Comparison of ENCODE assay signal across 16 cellular contexts in genomic region chr9:121778252-121779225, GRCh38.
DNase-seq lines count a peak whose midpoint lies in the region; ATAC-seq and TF ChIP-seq lines count a peak whose summit lies in the region.
"Had no signal": no experiment of that assay in that cellular context is flagged by ENCODE, and none has a peak within 500 bp of the region (broad histone marks: within the 10 kb centered on the region; RNA-seq: fewer than 3 reads in every experiment).

No MANE protein-coding gene starts in this region.

- H3K27me3 Mint-ChIP-seq in glutamatergic neuron (ENCODE audit: unreplicated experiment) (peaks cover 12% of the 10 kb centered on the region), endodermal cell (ENCODE audit: insufficient read depth) (no peaks in the 10 kb centered on the region)

- no peak for ATAC-seq in HG03460 (IDR thresholded peaks at IDR 0.05; ENCODE audit: unreplicated experiment)
- ATAC-seq in aorta (ENCODE audit: low FRiP score), result no peak
- ATAC-seq: foreskin keratinocyte, mucosa of descending colon had no signal

- no peak overlapping the region for H4K8ac ChIP-seq in neuronal stem cell (ENCODE audit: low read depth, low read length)

- no peak overlapping the region for H3K4me3 ChIP-seq in BE2C (ENCODE audit: low read depth, low read length)
- H3K4me3 ChIP-seq in astrocyte of the spinal cord (ENCODE audit: low read depth, low read length), result no peak overlapping the region
- no peak overlapping the region for H3K4me3 ChIP-seq in neuronal stem cell (ENCODE audit: low read length in 2 of 2)
- no peak overlapping the region for H3K4me3 ChIP-seq in endodermal cell (ENCODE audit: low read length)
- H3K4me3 ChIP-seq in aorta (ENCODE audit: low read length in 2 of 2), result no peak overlapping the region
- H3K4me3 ChIP-seq: mucosa of descending colon, thyroid gland had no signal

- no peak overlapping the region for H3K9ac ChIP-seq in neuronal stem cell (ENCODE audit: low read depth, low read length, poor library complexity)
- H3K9ac ChIP-seq in endodermal cell (ENCODE audit: extremely low read depth, low read length, poor library complexity, severe bottlenecking), result no peak overlapping the region

- H2BK15ac ChIP-seq in neuronal stem cell (ENCODE audit: low read length), result no peak overlapping the region

- H3K23ac ChIP-seq in neuronal stem cell (ENCODE audit: low read depth, low read length, poor library complexity), result no peak overlapping the region

- H3K27ac Mint-ChIP-seq in glutamatergic neuron (ENCODE audit: unreplicated experiment) (peak overlapping the region; percentile 63), endodermal cell (no peak overlapping the region)

- no peak overlapping the region for H2AK5ac ChIP-seq in neuronal stem cell (ENCODE audit: low read depth, low read length)

- H3K4me3 Mint-ChIP-seq in glutamatergic neuron (ENCODE audit: unreplicated experiment), result no peak overlapping the region
- no peak overlapping the region for H3K4me3 Mint-ChIP-seq in endodermal cell

- peaks cover 4% of the 10 kb centered on the region for H3K36me3 Mint-ChIP-seq in glutamatergic neuron (ENCODE audit: unreplicated experiment)
- peaks cover 72% of the 10 kb centered on the region for H3K36me3 Mint-ChIP-seq in endodermal cell (ENCODE audit: low read depth)

- no peak for TF ChIP-seq CTCF in BE2C (IDR thresholded peaks at IDR 0.05; ENCODE audit: low read depth, low read length)
- TF ChIP-seq CTCF in astrocyte of the spinal cord (IDR thresholded peaks at IDR 0.05; ENCODE audit: low read depth, low read length), result no peak
- TF ChIP-seq CTCF in glutamatergic neuron (IDR thresholded peaks at IDR 0.05; ENCODE audit: partially characterized antibody, unreplicated experiment), result no peak
- no peak for TF ChIP-seq CTCF in endodermal cell (conservative IDR thresholded peaks at IDR 0.05)

- H3K18ac ChIP-seq in neuronal stem cell (ENCODE audit: low read length), result no peak overlapping the region

- no peak overlapping the region for H2BK120ac ChIP-seq in neuronal stem cell (ENCODE audit: low read depth, low read length)

- no peak overlapping the region for H2AFZ ChIP-seq in neuronal stem cell (ENCODE audit: low read length)

- H3K9me3 Mint-ChIP-seq in glutamatergic neuron (ENCODE audit: unreplicated experiment) (peaks cover 11% of the 10 kb centered on the region), endodermal cell (peaks cover 1% of the 10 kb centered on the region)

- no peak overlapping the region for H3K4me2 ChIP-seq in neuronal stem cell (ENCODE audit: insufficient read depth, low read length, poor library complexity, severe bottlenecking)

- H3K36me3 ChIP-seq in BE2C (peaks cover 42% of the 10 kb centered on the region), neuronal stem cell (replicated peaks in 1 of 2; ENCODE audit: control insufficient read depth in 2 of 2, insufficient read depth in 2 of 2, low read length in 2 of 2) (peaks cover 46 to 88% of the 10 kb centered on the region in 2 donors), endodermal cell (ENCODE audit: control insufficient read depth, insufficient read depth, low read length) (peaks cover 53% of the 10 kb centered on the region), aorta (ENCODE audit: control insufficient read depth in 1 of 2, insufficient read depth in 2 of 2, low read length in 1 of 2) (peaks cover 0 to 20% of the 10 kb centered on the region in 2 donors)

- no peaks in the 10 kb centered on the region for H3K9me3 ChIP-seq in BE2C
- H3K9me3 ChIP-seq in neuronal stem cell (replicated peaks in 1 of 2; ENCODE audit: control insufficient read depth in 2 of 2, insufficient read depth in 1 of 2, low read depth in 1 of 2, low read length in 2 of 2), result peaks cover 0 to 17% of the 10 kb centered on the region in 2 donors
- H3K9me3 ChIP-seq in endodermal cell (ENCODE audit: control insufficient read depth, low read length), result peaks cover 5% of the 10 kb centered on the region
- H3K9me3 ChIP-seq in aorta (ENCODE audit: control insufficient read depth, low read length), result no peaks in the 10 kb centered on the region
- H3K9me3 ChIP-seq: mucosa of descending colon, thyroid gland had no signal

- no peak overlapping the region for H2BK5ac ChIP-seq in neuronal stem cell (ENCODE audit: low read length)

- no CpG with 5 or more reads among the region's 4 CpGs for WGBS in neuronal stem cell (ENCODE audit: extremely low coverage in 2 of 2, insufficient read length in 2 of 2, insufficient replicate concordance in 1 of 2), 2 donors
- WGBS in endodermal cell (ENCODE audit: insufficient coverage in 1 of 2, insufficient read length in 1 of 2), 2 experiments, result 93% methylated on average over 2 of the region's 4 CpGs
- 82 to 85% methylated on average over 4 of the region's 4 CpGs for WGBS in aorta, 2 donors

- H3K27ac ChIP-seq in neuronal stem cell (replicated peaks; ENCODE audit: low read length) (peak overlapping the region; percentile 41), endodermal cell (ENCODE audit: low read depth, low read length) (no peak overlapping the region), aorta (ENCODE audit: low read depth in 1 of 2, low read length in 2 of 2) (no peak overlapping the region)
- H3K27ac ChIP-seq: foreskin keratinocyte had no signal

- in situ Hi-C loops in astrocyte of the spinal cord (cut with HindIII; ENCODE audit: low sequenced_read_pairs), result no loop called here

- H3K4me1 Mint-ChIP-seq in glutamatergic neuron (ENCODE audit: low read depth, unreplicated experiment), result peaks cover 38% of the 10 kb centered on the region
- H3K4me1 Mint-ChIP-seq in endodermal cell, result peaks cover 4% of the 10 kb centered on the region

- intact Hi-C loops in aorta (cut with DNase I), result loop anchor here in 1 of 2 donors (5.0 kb wide), 1 partner anchor 84 kb away; no protein-coding TSS in a partner anchor

- DNase-seq in BE2C (peak; percentile 59), astrocyte of the spinal cord (ENCODE audit: low read depth, low spot score) (peak; percentile 16), glutamatergic neuron (no peak), neuronal stem cell (ENCODE audit: low spot score) (no peak), endodermal cell (no peak), aorta (no peak), AG08396 (ENCODE audit: low spot score) (no peak)
- DNase-seq: activated effector memory CD4-positive, alpha-beta T cell treated with Interleukin-2 at 50 U/mL for 16 hours; effector CD8-positive, alpha-beta T cell; foreskin keratinocyte; mucosa of descending colon; OCI-M1; stimulated activated CD4-positive, alpha-beta T cell treated with anti-CD3 and anti-CD28 coated beads, Interleukin-2, amount 100 ng/mL, for 24 hours; SW 1271; thyroid gland had no signal

- H3K4me1 ChIP-seq in BE2C (peaks cover 16% of the 10 kb centered on the region), neuronal stem cell (ENCODE audit: control insufficient read depth in 2 of 2, insufficient read depth in 1 of 2, low read depth in 1 of 2, low read length in 2 of 2) (peaks cover 8 to 23% of the 10 kb centered on the region in 2 donors), endodermal cell (ENCODE audit: control insufficient read depth, insufficient read depth, low read length) (no peaks in the 10 kb centered on the region), aorta (ENCODE audit: control insufficient read depth in 1 of 2, insufficient read depth in 2 of 2, low read length in 2 of 2) (no peaks in the 10 kb centered on the region)
- H3K4me1 ChIP-seq: foreskin keratinocyte had no signal

- peaks cover 9% of the 10 kb centered on the region for H3K79me1 ChIP-seq in neuronal stem cell (ENCODE audit: low read depth, low read length)

- H3K27me3 ChIP-seq in BE2C, result no peaks in the 10 kb centered on the region
- H3K27me3 ChIP-seq in neuronal stem cell (ENCODE audit: control insufficient read depth in 3 of 3, insufficient read depth in 3 of 3, low read depth in 1 of 3, low read length in 3 of 3), result no peaks in the 10 kb centered on the region
- no peaks in the 10 kb centered on the region for H3K27me3 ChIP-seq in endodermal cell (ENCODE audit: control insufficient read depth, insufficient read depth, low read length, poor library complexity, severe bottlenecking)
- no peaks in the 10 kb centered on the region for H3K27me3 ChIP-seq in aorta (ENCODE audit: control insufficient read depth in 1 of 2, insufficient read depth in 2 of 2, low read length in 1 of 2)
- H3K27me3 ChIP-seq: foreskin keratinocyte, thyroid gland had no signal

- H4K91ac ChIP-seq in neuronal stem cell (ENCODE audit: low read depth, low read length, poor library complexity), result no peak overlapping the region

- H3K4ac ChIP-seq in neuronal stem cell (ENCODE audit: low read length), result no peak overlapping the region

- H3K14ac ChIP-seq in neuronal stem cell (ENCODE audit: low read length), result no peak overlapping the region

- H2BK12ac ChIP-seq in neuronal stem cell (ENCODE audit: low read length), result no peak overlapping the region

Comparison
In these comparisons a context has a peak if more than half of its experiments do, and no peak if none do; other contexts are left out.
1. DNase-seq: peak in BE2C (single experiment) and astrocyte of the spinal cord (single experiment); none in glutamatergic neuron (single experiment), neuronal stem cell (single experiment), endodermal cell (single experiment), aorta (0 of 2) and AG08396 (single experiment).